13 cellular contexts compared by ENCODE assay signal in the genomic region with DNA sequence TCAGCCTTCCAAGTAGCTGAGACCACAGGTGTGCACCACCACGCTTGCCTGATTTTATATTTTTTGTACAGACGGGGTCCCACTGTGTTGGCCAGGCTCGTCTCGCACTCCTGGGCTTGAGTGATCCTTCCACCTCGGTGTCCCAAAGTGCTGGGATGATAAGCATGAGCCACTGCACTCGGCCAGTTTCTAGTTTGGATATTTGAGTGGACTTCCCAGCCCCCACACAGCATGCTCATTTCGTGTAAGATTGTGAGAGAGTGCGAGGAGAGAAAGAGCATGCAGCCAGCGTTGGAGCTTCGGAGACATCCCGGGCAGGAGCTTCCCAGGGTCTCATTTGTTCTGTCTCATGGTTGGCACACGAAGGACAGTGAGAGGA. TPM values are rescaled to one million over a fixed set of nuclear protein-coding genes. Genes with fewer than 3 reads are reported as not detected.
DNase-seq lines count a peak whose midpoint lies in the region; ATAC-seq and TF ChIP-seq lines count a peak whose summit lies in the region.
"Had no signal": no experiment of that assay in that cellular context is flagged by ENCODE, and none has a peak within 500 bp of the region (broad histone marks: within the 10 kb centered on the region; RNA-seq: fewer than 3 reads in every experiment).

No MANE protein-coding gene starts in this region.

- H3K79me2 ChIP-seq in mammary epithelial cell (ENCODE audit: insufficient read depth, low read length) (no peaks in the 10 kb centered on the region), SK-N-SH (ENCODE audit: insufficient read depth) (no peaks in the 10 kb centered on the region)
- H3K79me2 ChIP-seq: parathyroid adenoma had no signal

- H3K9me3 Mint-ChIP-seq in endothelial cell (ENCODE audit: unreplicated experiment), result no peaks in the 10 kb centered on the region
- H3K9me3 Mint-ChIP-seq: activated CD4-positive, alpha-beta memory T cell treated with anti-CD3 and anti-CD28 coated beads for 36 hours had no signal

- no peaks in the 10 kb centered on the region for H3K27me3 Mint-ChIP-seq in endothelial cell (ENCODE audit: unreplicated experiment)

- H2AFZ ChIP-seq in mammary epithelial cell (ENCODE audit: low read depth, low read length) (peak overlapping the region; percentile 70), SK-N-SH (ENCODE audit: low read depth) (no peak overlapping the region)
- H2AFZ ChIP-seq: parathyroid adenoma had no signal

- no peak for TF ChIP-seq EP300 in SK-N-SH (IDR thresholded peaks at IDR 0.05; ENCODE audit: borderline replicate concordance in 1 of 2, low read depth in 1 of 2, low read length in 1 of 2)

- H3K4me2 ChIP-seq in mammary epithelial cell (ENCODE audit: insufficient read depth, low read depth, low read length), result no peak overlapping the region
- H3K4me2 ChIP-seq in SK-N-SH, result no peak overlapping the region

- H3K9me2 ChIP-seq in SK-N-SH, result no peaks in the 10 kb centered on the region

- H4K20me1 ChIP-seq in mammary epithelial cell (ENCODE audit: insufficient read depth, low read length), result no peaks in the 10 kb centered on the region
- no peaks in the 10 kb centered on the region for H4K20me1 ChIP-seq in SK-N-SH (ENCODE audit: insufficient read depth)

- peaks cover 13% of the 10 kb centered on the region for H3K4me1 Mint-ChIP-seq in endothelial cell (ENCODE audit: unreplicated experiment)

- DNase-seq in mammary epithelial cell (no peak), breast epithelium (ENCODE audit: low spot score in 2 of 2) (no peak), endothelial cell (ENCODE audit: low spot score) (no peak), mucosa of descending colon (peak in 1 of 3 donors; percentile 19), upper lobe of right lung (no peak), GM13977 (ENCODE audit: low spot score) (no peak), SK-N-SH (no peak)
- DNase-seq in stimulated activated naive CD4-positive, alpha-beta T cell treated with Interleukin-2 at 50 U/mL for 16 hours (lab: John Stamatoyannopoulos, UW), result no peak
- DNase-seq: activated CD4-positive, alpha-beta memory T cell treated with anti-CD3 and anti-CD28 coated beads for 36 hours; NCI-H1436; stimulated activated CD4-positive, alpha-beta T cell treated with anti-CD3 and anti-CD28 coated beads, Interleukin-12 subunit alpha, Interleukin-12 subunit beta, amount 100 ng/mL, for 4 hours had no signal

- H3K4me3 ChIP-seq in mammary epithelial cell (replicated peaks in 1 of 3; ENCODE audit: insufficient read depth in 1 of 3, low read depth in 2 of 3, low read length in 3 of 3) (no peak overlapping the region), breast epithelium (peak overlapping the region in 1 of 3 donors; percentile 22), mucosa of descending colon (no peak overlapping the region), upper lobe of right lung (no peak overlapping the region), SK-N-SH (ENCODE audit: low read depth in 2 of 2, low read length in 1 of 2) (no peak overlapping the region)
- H3K4me3 ChIP-seq: ascending aorta had no signal

- dilution Hi-C loops in mammary epithelial cell (cut with HindIII; ENCODE audit: low sequenced_read_pairs), result no loop called here

- TF ChIP-seq POLR2A in breast epithelium (IDR thresholded peaks at IDR 0.05), result no peak

- H3K36me3 ChIP-seq in mammary epithelial cell (ENCODE audit: insufficient read depth, low read length) (no peaks in the 10 kb centered on the region), breast epithelium (no peaks in the 10 kb centered on the region), mucosa of descending colon (ENCODE audit: low read depth) (no peaks in the 10 kb centered on the region), upper lobe of right lung (no peaks in the 10 kb centered on the region), SK-N-SH (replicated peaks in 1 of 2; ENCODE audit: control insufficient read depth in 1 of 2, insufficient read depth in 2 of 2, low read length in 1 of 2) (no peaks in the 10 kb centered on the region)
- H3K36me3 ChIP-seq: ascending aorta had no signal

- BruUV-seq in mammary epithelial cell (replicated peaks; lab: Mats Ljungman, UMichigan), result no TSS peak

- ATAC-seq in mucosa of descending colon (peak; percentile 2), upper lobe of right lung (peak; percentile 27)

- H3K9ac ChIP-seq in mammary epithelial cell (ENCODE audit: insufficient read depth, low read length), result no peak overlapping the region
- H3K9ac ChIP-seq in SK-N-SH, result no peak overlapping the region
- H3K9ac ChIP-seq: parathyroid adenoma had no signal

- no peak overlapping the region for H3K4me3 Mint-ChIP-seq in endothelial cell (ENCODE audit: unreplicated experiment)
- H3K4me3 Mint-ChIP-seq: activated CD4-positive, alpha-beta memory T cell treated with anti-CD3 and anti-CD28 coated beads for 36 hours had no signal

- H3K27ac ChIP-seq in mammary epithelial cell (ENCODE audit: insufficient read depth, low read depth, low read length) (no peak overlapping the region), breast epithelium (peak overlapping the region in 1 of 2 donors; percentile 8), upper lobe of right lung (peak overlapping the region; percentile 3), SK-N-SH (ENCODE audit: low read depth in 2 of 2, low read length in 1 of 2) (no peak overlapping the region)
- H3K27ac ChIP-seq: ascending aorta, parathyroid adenoma had no signal

- no peaks in the 10 kb centered on the region for H3K36me3 Mint-ChIP-seq in endothelial cell (ENCODE audit: low read depth, unreplicated experiment)
- H3K36me3 Mint-ChIP-seq: activated CD4-positive, alpha-beta memory T cell treated with anti-CD3 and anti-CD28 coated beads for 36 hours had no signal

- H3K9me3 ChIP-seq in mammary epithelial cell (replicated peaks; ENCODE audit: insufficient read depth, low read length), result peaks cover 4% of the 10 kb centered on the region
- peaks cover 0 to 4% of the 10 kb centered on the region in 2 donors for H3K9me3 ChIP-seq in breast epithelium
- no peaks in the 10 kb centered on the region for H3K9me3 ChIP-seq in mucosa of descending colon
- H3K9me3 ChIP-seq in upper lobe of right lung, result no peaks in the 10 kb centered on the region
- no peaks in the 10 kb centered on the region for H3K9me3 ChIP-seq in SK-N-SH

- no peaks in the 10 kb centered on the region for H3K4me1 ChIP-seq in mammary epithelial cell (ENCODE audit: insufficient read depth, low read length)
- no peaks in the 10 kb centered on the region for H3K4me1 ChIP-seq in breast epithelium
- H3K4me1 ChIP-seq in mucosa of descending colon (ENCODE audit: low read depth), result no peaks in the 10 kb centered on the region
- no peaks in the 10 kb centered on the region for H3K4me1 ChIP-seq in upper lobe of right lung
- peaks cover 0 to 6% of the 10 kb centered on the region in 2 experiments; a peak in 2 of 4 replicates for H3K4me1 ChIP-seq in SK-N-SH (ENCODE audit: control insufficient read depth in 1 of 2, insufficient read depth in 2 of 2, low read depth in 1 of 2, low read length in 1 of 2)
- H3K4me1 ChIP-seq: ascending aorta, parathyroid adenoma had no signal

- 69% methylated on average over 10 of the region's 12 CpGs for WGBS in mammary epithelial cell (ENCODE audit: low coverage, missing lambda C conversion rate)
- whole genome bisulfite sequencing in SK-N-SH (ENCODE audit: low lambda C conversion rate), result 72% methylated on average over 12 of the region's 12 CpGs

- peak overlapping the region; percentile 74 for H3K27ac Mint-ChIP-seq in endothelial cell (ENCODE audit: unreplicated experiment)
- H3K27ac Mint-ChIP-seq: activated CD4-positive, alpha-beta memory T cell treated with anti-CD3 and anti-CD28 coated beads for 36 hours had no signal

- POLR2A ChIA-PET in SK-N-SH (lab: Yijun Ruan, JAX), result no interaction called here

- intact Hi-C loops in mammary epithelial cell (cut with micrococcal nuclease), result loop anchor here (10.0 kb wide), 1 partner anchor 68 kb away; a partner anchor contains a TSS
- intact Hi-C loops in breast epithelium (cut with DNase I; ENCODE audit: low total_unique reads), result no loop called here
- intact Hi-C loops in mucosa of descending colon (cut with DNase I, micrococcal nuclease), result no loop called here
- intact Hi-C loops in upper lobe of right lung (cut with DNase I), result no loop called here

- no peak for TF ChIP-seq CTCF in mammary epithelial cell (conservative IDR thresholded peaks at IDR 0.05 in 1 of 2, IDR thresholded peaks at IDR 0.05 in 1 of 2; ENCODE audit: extremely low read depth in 1 of 2, insufficient read depth in 1 of 2, low read depth in 1 of 2, low read length in 2 of 2)
- no peak for TF ChIP-seq CTCF in breast epithelium (IDR thresholded peaks at IDR 0.05)
- no peak for TF ChIP-seq CTCF in endothelial cell (IDR thresholded peaks at IDR 0.05; ENCODE audit: unreplicated experiment)
- TF ChIP-seq CTCF in mucosa of descending colon (IDR thresholded peaks at IDR 0.05), result no peak
- TF ChIP-seq CTCF in upper lobe of right lung (IDR thresholded peaks at IDR 0.05), result no peak
- no peak for TF ChIP-seq CTCF in GM13977 (IDR thresholded peaks at IDR 0.05; ENCODE audit: extremely low read depth, insufficient read depth, missing control alignments)
- no peak for TF ChIP-seq CTCF in SK-N-SH (IDR thresholded peaks at IDR 0.05)

- in situ Hi-C loops in mammary epithelial cell (cut with MboI; ENCODE audit: low sequenced_read_pairs in 2 of 2), result no loop called here
- in situ Hi-C loops in GM13977 (cut with MboI; ENCODE audit: low pct_unique_long_range_greater_than_20kb, low sequenced_read_pairs, unreplicated experiment), result no loop called here

- CTCF ChIA-PET in mammary epithelial cell (lab: Charles Lee; ENCODE audit: low non-redundant PET) (no interaction called here), SK-N-SH (lab: Yijun Ruan, JAX) (no interaction called here)

- no peaks in the 10 kb centered on the region for H3F3A ChIP-seq in SK-N-SH (replicated peaks; ENCODE audit: insufficient read depth)

- H3K27me3 ChIP-seq in mammary epithelial cell (ENCODE audit: insufficient read depth, low read length), result no peaks in the 10 kb centered on the region
- H3K27me3 ChIP-seq in breast epithelium, result no peaks in the 10 kb centered on the region
- H3K27me3 ChIP-seq in upper lobe of right lung, result no peaks in the 10 kb centered on the region
- no peaks in the 10 kb centered on the region for H3K27me3 ChIP-seq in SK-N-SH (ENCODE audit: insufficient read depth)
- H3K27me3 ChIP-seq: ascending aorta had no signal

- no peak for TF ChIP-seq RAD21 in SK-N-SH (IDR thresholded peaks at IDR 0.05; ENCODE audit: low read length)

TF ChIP-seq in SK-N-SH, 30 proteins besides CTCF, POLR2A, EP300 and RAD21 (continues in another document):
- no peak for TF ChIP-seq RFX5 (IDR thresholded peaks at IDR 0.05; ENCODE audit: low read length)

RNA-seq across cellular contexts. Expression of gene ARSD, which starts 31.8 kb away (rescaled TPM):
- total RNA-seq in mammary epithelial cell, result 10 to 100 TPM; 16.6 to 19.5 TPM
- 5.9 TPM for polyA plus RNA-seq in mammary epithelial cell
- 11.0 TPM for polyA minus RNA-seq in mammary epithelial cell
- 10 to 100 TPM; 28.0 to 83.3 (median 47.2) TPM for total RNA-seq in breast epithelium
- total RNA-seq in endothelial cell (ENCODE audit: unreplicated experiment), result 19.8 TPM
- 10 to 100 TPM; 26.2 to 70.9 (median 67.2) TPM for total RNA-seq in mucosa of descending colon
- 35.1 TPM for total RNA-seq in upper lobe of right lung
- 19.8 and 20.0 TPM in 2 replicates for polyA plus RNA-seq in SK-N-SH (2012; rRNA removed)
- polyA plus RNA-seq in SK-N-SH (2012; cell fraction: cytosol; rRNA removed), result 14.9 and 15.9 TPM in 2 replicates
- polyA plus RNA-seq in SK-N-SH (2012; cell fraction: nucleus; rRNA removed), result 23.4 and 30.9 TPM in 2 replicates
